In the genomic region with DNA sequence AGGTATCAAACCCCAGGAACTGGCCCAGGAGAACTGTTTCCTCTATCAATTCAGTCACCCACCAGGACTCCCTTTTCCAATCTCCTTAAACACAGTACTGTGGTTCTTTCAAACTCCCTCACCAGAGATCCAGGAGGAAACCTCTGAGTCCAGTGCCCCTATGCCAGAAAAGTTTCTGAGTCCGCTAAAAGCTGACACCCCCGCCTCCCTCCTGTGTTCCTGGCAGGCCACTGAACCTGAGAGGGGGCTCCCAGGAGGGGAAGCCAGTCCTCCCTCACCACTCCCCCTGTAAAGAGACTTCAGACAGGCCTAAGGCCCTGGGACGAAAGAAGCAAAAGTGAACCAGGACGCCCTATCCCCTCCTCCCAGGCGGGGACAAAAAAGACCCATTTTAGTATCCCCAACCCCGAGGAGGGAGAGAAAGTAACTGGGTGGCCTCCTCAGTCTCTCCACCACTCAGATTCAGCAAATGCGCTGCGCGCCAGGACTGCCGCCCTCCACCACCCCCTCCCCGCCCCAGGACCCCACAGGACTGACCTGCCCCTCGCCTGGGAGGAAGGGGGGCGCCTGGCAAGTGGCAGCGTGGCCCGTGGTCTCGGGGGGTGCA, we compare ENCODE assay signal across 8 cellular contexts.
A peak's percentile ranks its signal among the peaks of the same experiment; 100 is the strongest.
DNase-seq lines count a peak whose midpoint lies in the region; ATAC-seq and TF ChIP-seq lines count a peak whose summit lies in the region.

No MANE protein-coding gene starts in this region.

- TF ChIP-seq CTCF in AG10803 (conservative IDR thresholded peaks at IDR 0.05; ENCODE audit: low read length): no peak

- peak overlapping the region; percentile 94 for H3K27ac ChIP-seq in layer of hippocampus (ENCODE audit: low read depth, low read length)

- peaks cover 58% of the 10 kb centered on the region for H3K4me1 Mint-ChIP-seq in central memory CD8-positive, alpha-beta T cell
- peaks cover 66% of the 10 kb centered on the region for H3K4me1 Mint-ChIP-seq in stimulated activated effector memory CD8-positive, alpha-beta T cell treated with anti-CD3 and anti-CD28 coated beads, Interleukin-12 subunit alpha, Interleukin-12 subunit beta, amount 100 ng/mL, for 72 hours

- peak overlapping the region; percentile 95 for H3K4me3 Mint-ChIP-seq in central memory CD8-positive, alpha-beta T cell
- peak overlapping the region; percentile 95 for H3K4me3 Mint-ChIP-seq in stimulated activated effector memory CD8-positive, alpha-beta T cell treated with anti-CD3 and anti-CD28 coated beads, Interleukin-12 subunit alpha, Interleukin-12 subunit beta, amount 100 ng/mL, for 72 hours

- peak overlapping the region; percentile 80 for H3K27ac Mint-ChIP-seq in central memory CD8-positive, alpha-beta T cell (ENCODE audit: low read depth)
- H3K27ac Mint-ChIP-seq in stimulated activated effector memory CD8-positive, alpha-beta T cell treated with anti-CD3 and anti-CD28 coated beads, Interleukin-12 subunit alpha, Interleukin-12 subunit beta, amount 100 ng/mL, for 72 hours: peak overlapping the region; percentile 92

- H3K27me3 Mint-ChIP-seq in central memory CD8-positive, alpha-beta T cell: no peaks in the 10 kb centered on the region

- H3K9me3 Mint-ChIP-seq in central memory CD8-positive, alpha-beta T cell: no peaks in the 10 kb centered on the region
- no peaks in the 10 kb centered on the region for H3K9me3 Mint-ChIP-seq in stimulated activated effector memory CD8-positive, alpha-beta T cell treated with anti-CD3 and anti-CD28 coated beads, Interleukin-12 subunit alpha, Interleukin-12 subunit beta, amount 100 ng/mL, for 72 hours

- ATAC-seq in GM19438 (IDR thresholded peaks at IDR 0.05; ENCODE audit: low read depth, unreplicated experiment) (peak; percentile 13), HG02678 (IDR thresholded peaks at IDR 0.05; ENCODE audit: unreplicated experiment) (no peak)
- no peak for ATAC-seq in central memory CD8-positive, alpha-beta T cell (replicated peaks; ENCODE audit: extremely low read depth, poor library complexity, severe bottlenecking)
- ATAC-seq in stimulated activated effector memory CD8-positive, alpha-beta T cell treated with anti-CD3 and anti-CD28 coated beads, Interleukin-12 subunit alpha, Interleukin-12 subunit beta, amount 100 ng/mL, for 72 hours: peak; percentile 32

- H3K4me3 ChIP-seq in AG10803 (ENCODE audit: low read length): peak overlapping the region; percentile 83

- H3K27me3 ChIP-seq in layer of hippocampus (ENCODE audit: control insufficient read depth, insufficient read depth, low read length): no peaks in the 10 kb centered on the region

- no peak for DNase-seq in AG10803 (ENCODE audit: low read depth)
- peak; percentile 75 for DNase-seq in OCI-M1 (lab: John Stamatoyannopoulos, UW)
- no peak for DNase-seq in central memory CD8-positive, alpha-beta T cell (ENCODE audit: low spot score in 2 of 2)
- DNase-seq in stimulated activated effector memory CD8-positive, alpha-beta T cell treated with anti-CD3 and anti-CD28 coated beads, Interleukin-12 subunit alpha, Interleukin-12 subunit beta, amount 100 ng/mL, for 72 hours (ENCODE audit: low spot score in 2 of 2): peak; percentile 24 to 71
- DNase-seq in NCI-H1436 treated with DMSO at 0.1 percent for 48 hours (lab: John Stamatoyannopoulos, UW): no peak

- peaks cover 15% of the 10 kb centered on the region for H3K36me3 Mint-ChIP-seq in central memory CD8-positive, alpha-beta T cell (ENCODE audit: insufficient read depth)
- H3K36me3 Mint-ChIP-seq in stimulated activated effector memory CD8-positive, alpha-beta T cell treated with anti-CD3 and anti-CD28 coated beads, Interleukin-12 subunit alpha, Interleukin-12 subunit beta, amount 100 ng/mL, for 72 hours: peaks cover 34% of the 10 kb centered on the region

Comparison
In these comparisons a context has a peak if more than half of its experiments do, and no peak if none do; other contexts are left out.
1. DNase-seq: peak in OCI-M1 (single experiment) and stimulated activated effector memory CD8-positive, alpha-beta T cell treated with anti-CD3 and anti-CD28 coated beads, Interleukin-12 subunit alpha, Interleukin-12 subunit beta, amount 100 ng/mL, for 72 hours (2 of 2); none in AG10803 (single experiment), central memory CD8-positive, alpha-beta T cell (0 of 2) and NCI-H1436 treated with DMSO at 0.1 percent for 48 hours (single experiment).
2. ATAC-seq: peak in GM19438 (single experiment) and stimulated activated effector memory CD8-positive, alpha-beta T cell treated with anti-CD3 and anti-CD28 coated beads, Interleukin-12 subunit alpha, Interleukin-12 subunit beta, amount 100 ng/mL, for 72 hours (single experiment); none in central memory CD8-positive, alpha-beta T cell (single experiment) and HG02678 (single experiment).